In genomic region chr15:45588199-45588910, GRCh38 we compare ENCODE assay signal across 8 cellular contexts. TPM values are rescaled to one million over a fixed set of nuclear protein-coding genes. Genes with fewer than 3 reads are reported as not detected.
DNase-seq lines count a peak whose midpoint lies in the region; ATAC-seq, FAIRE-seq and TF ChIP-seq lines count a peak whose summit lies in the region.

No MANE protein-coding gene starts in this region.

- H3K4me3 ChIP-seq in A549 (peak overlapping the region; percentile 75), HUES48 (ENCODE audit: low read depth, low read length) (peak overlapping the region; percentile 98), breast epithelium (peak overlapping the region; percentile 83 to 95 (median 88))

- TF ChIP-seq POLR2A in A549 (IDR thresholded peaks at IDR 0.05; ENCODE audit: low read length) (no peak), breast epithelium (IDR thresholded peaks at IDR 0.05) (no peak)

- CTCF ChIA-PET in A549 (lab: Yijun Ruan, JAX), result interaction anchor here (1.3 to 3.9 kb wide), 3 partner anchors 25 to 157 kb away, joined by 4 to 21 read pairs (median 11); no protein-coding TSS in a partner anchor

- H3K4me1 ChIP-seq in A549 (peaks cover 23% of the 10 kb centered on the region; the same call in 2 of the 3 replicates), HUES48 (ENCODE audit: control insufficient read depth, insufficient read depth, low read length) (peaks cover 10% of the 10 kb centered on the region; the same call in 1 of the 2 replicates), breast epithelium (peaks cover 0 to 9% of the 10 kb centered on the region in 2 donors)

- TF ChIP-seq CTCF in A549 (IDR thresholded peaks at IDR 0.05) (no peak), breast epithelium (IDR thresholded peaks at IDR 0.05) (no peak), mesothelial cell of epicardium (IDR thresholded peaks at IDR 0.05; ENCODE audit: unreplicated experiment) (no peak), D721Med (IDR thresholded peaks at IDR 0.05; ENCODE audit: insufficient read depth, missing control alignments) (no peak)

- H3K36me3 ChIP-seq in HUES48 (ENCODE audit: control insufficient read depth, insufficient read depth, low read length) (peaks cover 12% of the 10 kb centered on the region), breast epithelium (no peaks in the 10 kb centered on the region)

- H3K9me3 ChIP-seq in A549, result no peaks in the 10 kb centered on the region
- no peaks in the 10 kb centered on the region for H3K9me3 ChIP-seq in HUES48 (ENCODE audit: control insufficient read depth, insufficient read depth, low read length)
- H3K9me3 ChIP-seq in breast epithelium, result no peaks in the 10 kb centered on the region

- WGBS in A549 (ENCODE audit: missing lambda C conversion rate), result 38% methylated on average over 6 of the region's 6 CpGs

- no peaks in the 10 kb centered on the region for H3K9me3 Mint-ChIP-seq in mesothelial cell of epicardium

- no peaks in the 10 kb centered on the region for H3K27me3 ChIP-seq in HUES48 (ENCODE audit: control insufficient read depth, insufficient read depth, low read length)
- H3K27me3 ChIP-seq in breast epithelium, result no peaks in the 10 kb centered on the region

- peak overlapping the region; percentile 100 for H3K27ac Mint-ChIP-seq in mesothelial cell of epicardium

- DNase-seq in A549 (ENCODE audit: low read depth in 1 of 2, low spot score in 1 of 2) (no peak), breast epithelium (ENCODE audit: low spot score in 2 of 2) (no peak), mesothelial cell of epicardium (ENCODE audit: low spot score in 2 of 2, unreplicated experiment in 2 of 2) (no peak), EL (no peak), COLO829 (ENCODE audit: low spot score) (no peak), D721Med (ENCODE audit: insufficient read length, low spot score) (no peak), DMS79 (lab: John Stamatoyannopoulos, UW) (no peak)

- TF ChIP-seq RAD21 in A549 (conservative IDR thresholded peaks at IDR 0.05 in 1 of 2, IDR thresholded peaks at IDR 0.05 in 1 of 2), result no peak

- no peak for TF ChIP-seq EP300 in A549 (IDR thresholded peaks at IDR 0.05)

- POLR2A ChIA-PET in A549 (lab: Yijun Ruan, JAX), result no interaction called here

- H3K27ac ChIP-seq in A549, result peak overlapping the region; percentile 95 to 98
- no peak overlapping the region for H3K27ac ChIP-seq in HUES48 (ENCODE audit: low read depth, low read length)
- H3K27ac ChIP-seq in breast epithelium, result peak overlapping the region; percentile 99

- ATAC-seq in A549, result no peak

- H3K36me3 Mint-ChIP-seq in mesothelial cell of epicardium, result peaks cover 8% of the 10 kb centered on the region

- H3K27me3 Mint-ChIP-seq in mesothelial cell of epicardium (ENCODE audit: low read depth), result no peaks in the 10 kb centered on the region

- intact Hi-C loops in breast epithelium (cut with DNase I; ENCODE audit: low total_unique reads), result no loop called here

- H3K4me2 ChIP-seq in A549, result peak overlapping the region; percentile 97

- peak overlapping the region; percentile 97 for H3K9ac ChIP-seq in HUES48 (ENCODE audit: low read depth, low read length)

- peak overlapping the region; percentile 95 for H3K4me3 Mint-ChIP-seq in mesothelial cell of epicardium

- H3K4me1 Mint-ChIP-seq in mesothelial cell of epicardium, result peaks cover 37% of the 10 kb centered on the region

- FAIRE-seq in A549 (lab: Jason Lieb, UNC) (no peak), D721Med (lab: Jason Lieb, UNC) (no peak)

TF ChIP-seq in A549, 52 proteins besides CTCF, POLR2A, EP300 and RAD21:
- TF ChIP-seq ZFP36 (IDR thresholded peaks at IDR 0.05; ENCODE audit: borderline replicate concordance, partially characterized antibody), result no peak
- TF ChIP-seq HOXB13 (CRISPR knock-in tag; IDR thresholded peaks at IDR 0.05; ENCODE audit: low read depth), result no peak
- TF ChIP-seq, protein P1, sequence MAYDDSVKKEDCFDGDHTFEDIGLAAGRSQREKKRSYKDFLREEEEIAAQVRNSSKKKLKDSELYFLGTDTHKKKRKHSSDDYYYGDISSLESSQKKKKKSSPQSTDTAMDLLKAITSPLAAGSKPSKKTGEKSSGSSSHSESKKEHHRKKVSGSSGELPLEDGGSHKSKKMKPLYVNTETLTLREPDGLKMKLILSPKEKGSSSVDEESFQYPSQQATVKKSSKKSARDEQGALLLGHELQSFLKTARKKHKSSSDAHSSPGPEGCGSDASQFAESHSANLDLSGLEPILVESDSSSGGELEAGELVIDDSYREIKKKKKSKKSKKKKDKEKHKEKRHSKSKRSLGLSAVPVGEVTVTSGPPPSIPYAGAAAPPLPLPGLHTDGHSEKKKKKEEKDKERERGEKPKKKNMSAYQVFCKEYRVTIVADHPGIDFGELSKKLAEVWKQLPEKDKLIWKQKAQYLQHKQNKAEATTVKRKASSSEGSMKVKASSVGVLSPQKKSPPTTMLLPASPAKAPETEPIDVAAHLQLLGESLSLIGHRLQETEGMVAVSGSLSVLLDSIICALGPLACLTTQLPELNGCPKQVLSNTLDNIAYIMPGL (CRISPR knock-in tag; IDR thresholded peaks at IDR 0.05; ENCODE audit: borderline replicate concordance), result no peak
- no peak for TF ChIP-seq CBX8 (IDR thresholded peaks at IDR 0.05)
- TF ChIP-seq, protein P2, sequence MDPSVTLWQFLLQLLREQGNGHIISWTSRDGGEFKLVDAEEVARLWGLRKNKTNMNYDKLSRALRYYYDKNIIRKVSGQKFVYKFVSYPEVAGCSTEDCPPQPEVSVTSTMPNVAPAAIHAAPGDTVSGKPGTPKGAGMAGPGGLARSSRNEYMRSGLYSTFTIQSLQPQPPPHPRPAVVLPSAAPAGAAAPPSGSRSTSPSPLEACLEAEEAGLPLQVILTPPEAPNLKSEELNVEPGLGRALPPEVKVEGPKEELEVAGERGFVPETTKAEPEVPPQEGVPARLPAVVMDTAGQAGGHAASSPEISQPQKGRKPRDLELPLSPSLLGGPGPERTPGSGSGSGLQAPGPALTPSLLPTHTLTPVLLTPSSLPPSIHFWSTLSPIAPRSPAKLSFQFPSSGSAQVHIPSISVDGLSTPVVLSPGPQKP (IDR thresholded peaks at IDR 0.05; ENCODE audit: low read depth, low read length), result no peak
- no peak for TF ChIP-seq JUN (IDR thresholded peaks at IDR 0.05)
- no peak for TF ChIP-seq HES2 (IDR thresholded peaks at IDR 0.05)
- TF ChIP-seq HDAC2 (IDR thresholded peaks at IDR 0.05), result no peak
- no peak for TF ChIP-seq ESRRA (IDR thresholded peaks at IDR 0.05; ENCODE audit: borderline replicate concordance, low read length)
- no peak for TF ChIP-seq GATA3 (IDR thresholded peaks at IDR 0.05; ENCODE audit: borderline replicate concordance)
- TF ChIP-seq NR3C1 (IDR thresholded peaks at IDR 0.05), result no peak
- TF ChIP-seq EHMT2 (IDR thresholded peaks at IDR 0.05; ENCODE audit: low read depth), result no peak
- TF ChIP-seq HEYL (CRISPR knock-in tag; IDR thresholded peaks at IDR 0.05), result no peak
- TF ChIP-seq CEBPB (IDR thresholded peaks at IDR 0.05), result no peak
- no peak for TF ChIP-seq NFE2L2 (conservative IDR thresholded peaks at IDR 0.05; ENCODE audit: low read length)
- no peak for TF ChIP-seq SMC3 (IDR thresholded peaks at IDR 0.05)
- TF ChIP-seq BCL3 (IDR thresholded peaks at IDR 0.05), result no peak

RNA-seq across cellular contexts. Expression of gene BLOC1S6, which starts 1.2 kb away (rescaled TPM):
- polyA plus RNA-seq in A549 (2011; rRNA removed), result 14.2 and 19.0 TPM in 2 replicates
- 4.7 and 5.5 TPM in 2 replicates for polyA plus RNA-seq in A549 (2012; cell fraction: cytosol; rRNA removed)
- 1.4 and 2.3 TPM in 2 replicates for polyA plus RNA-seq in A549 (2012; cell fraction: nucleus; rRNA removed)
- 30.9 to 32.1 TPM (median 31.8 TPM) in 3 replicates for polyA plus RNA-seq in A549 (2017; fragmentation: RNase III; extraction: RNeasy Plus Mini Kit Qiagen cat#74134 plus additional on column Dnase treatment)
- 7.1 and 10.1 TPM in 2 replicates for polyA minus RNA-seq in A549 (2011; rRNA and poly(A)+ RNA removed)
- 10 to 100 TPM; 52.1 to 94.1 (median 68.5) TPM for total RNA-seq in breast epithelium
- total RNA-seq in mesothelial cell of epicardium, result 41.7 to 44.3 TPM (median 43.6 TPM) in 3 replicates

RNA-seq across cellular contexts. Expression of gene SQOR, which starts 46.5 kb away (rescaled TPM):
- polyA plus RNA-seq in A549 (2011; rRNA removed) (71.7 and 80.2 TPM in 2 replicates), A549 (2017; fragmentation: RNase III; extraction: RNeasy Plus Mini Kit Qiagen cat#74134 plus additional on column Dnase treatment) (33.8 to 38.8 TPM (median 36.0 TPM) in 3 replicates)
- 34.7 and 35.8 TPM in 2 replicates for polyA plus RNA-seq in A549 (2012; cell fraction: cytosol; rRNA removed)
- 30.2 and 39.4 TPM in 2 replicates for polyA plus RNA-seq in A549 (2012; cell fraction: nucleus; rRNA removed)
- 62.9 and 67.3 TPM in 2 replicates for polyA minus RNA-seq in A549 (2011; rRNA and poly(A)+ RNA removed)
- total RNA-seq in breast epithelium (10 to 100 TPM; 60.3 to 91.1 (median 71.2) TPM), mesothelial cell of epicardium (0.86 to 0.94 TPM in 2 of 3 replicates, not detected in the other)

Comparison
In these comparisons a context has a peak if more than half of its experiments do, and no peak if none do; other contexts are left out.
1. RNA of gene SQOR, which starts 46.5 kb away (total RNA-seq): 60.3 to 91.1 TPM in breast epithelium; 0.86 to 0.94 TPM in mesothelial cell of epicardium; every median in the first group is over 10 times any median in the second.
2. Peak in every context shown above with its lines, with median percentiles within 50 percentile points of each other: H3K4me3 ChIP-seq.